8 cellular contexts compared by ENCODE assay signal in the genomic region with DNA sequence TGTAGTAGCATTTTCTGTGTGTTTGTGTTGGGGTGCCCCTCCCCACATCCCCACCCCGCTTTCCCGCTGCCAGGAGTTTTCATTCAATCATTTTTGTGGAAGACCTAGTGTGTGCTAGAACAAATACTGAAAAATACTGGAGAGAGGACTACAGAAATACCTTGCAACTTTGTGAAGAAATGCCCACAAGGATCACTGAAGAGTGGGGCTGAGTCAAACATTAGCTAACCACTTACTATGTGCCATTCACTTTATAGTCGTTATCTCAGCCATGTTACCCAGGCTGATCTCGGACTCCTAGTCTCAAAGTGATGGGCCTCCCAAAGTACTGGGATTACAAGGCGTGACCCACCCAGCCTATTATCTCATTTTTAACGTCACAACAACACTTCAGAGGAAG. TPM values are rescaled to one million over a fixed set of nuclear protein-coding genes. Genes with fewer than 3 reads are reported as not detected.
DNase-seq lines count a peak whose midpoint lies in the region; TF ChIP-seq lines count a peak whose summit lies in the region.

No MANE protein-coding gene starts in this region.

- no peak for DNase-seq in CD8-positive, alpha-beta memory T cell
- DNase-seq in neural progenitor cell (ENCODE audit: low spot score) (no peak), mucosa of gallbladder (ENCODE audit: low spot score) (no peak), NCI-H187 (lab: John Stamatoyannopoulos, UW) (no peak), DMS79 treated with DMSO at 0.1 percent for 48 hours (lab: John Stamatoyannopoulos, UW) (no peak), NCI-H2171 (lab: John Stamatoyannopoulos, UW) (no peak)

- H3K27me3 ChIP-seq in CD8-positive, alpha-beta memory T cell (ENCODE audit: insufficient read depth, low read length, poor library complexity, severe bottlenecking) = no peaks in the 10 kb centered on the region
- H3K27me3 ChIP-seq in KMS-11 (ENCODE audit: insufficient read depth, low read depth) (no peaks in the 10 kb centered on the region), neural progenitor cell (no peaks in the 10 kb centered on the region)

- H3K9me3 ChIP-seq in CD8-positive, alpha-beta memory T cell (ENCODE audit: low read length) = no peaks in the 10 kb centered on the region
- H3K9me3 ChIP-seq in neural progenitor cell (ENCODE audit: low read depth) = no peaks in the 10 kb centered on the region

- H3K4me2 ChIP-seq in KMS-11 (peak overlapping the region; percentile 37; the same call in 1 of the 2 replicates), neural progenitor cell (peak overlapping the region; percentile 69)

- H3K9me3 Mint-ChIP-seq in CD8-positive, alpha-beta memory T cell = no peaks in the 10 kb centered on the region
- H3K9me3 Mint-ChIP-seq in dendritic cell treated with granulocyte-macrophage colony-stimulating factor and Interleukin-4, amounts not matched to agents 40 ng/mL and 50 ng/mL, for 4 days = no peaks in the 10 kb centered on the region
- H3K9me3 Mint-ChIP-seq in neural progenitor cell = no peaks in the 10 kb centered on the region

- H3K4me3 ChIP-seq in CD8-positive, alpha-beta memory T cell (ENCODE audit: low read length) = peak overlapping the region; percentile 93
- H3K4me3 ChIP-seq in KMS-11 (IDR thresholded peaks at IDR 0.05; ENCODE audit: insufficient read depth, low read depth, low read length) (no peak overlapping the region), neural progenitor cell (peak overlapping the region; percentile 95)

- H3K79me2 ChIP-seq in KMS-11 (ENCODE audit: insufficient read depth, low read depth) (no peaks in the 10 kb centered on the region), neural progenitor cell (ENCODE audit: low read depth) (peaks cover 36% of the 10 kb centered on the region)

- H3F3A ChIP-seq in neural progenitor cell (ENCODE audit: low read depth) = peaks cover 5% of the 10 kb centered on the region

- H3K36me3 Mint-ChIP-seq in CD8-positive, alpha-beta memory T cell = peaks cover 0 to 28% (median 0%) of the 10 kb centered on the region in 3 donors
- peaks cover 13% of the 10 kb centered on the region for H3K36me3 Mint-ChIP-seq in dendritic cell treated with granulocyte-macrophage colony-stimulating factor and Interleukin-4, amounts not matched to agents 40 ng/mL and 50 ng/mL, for 4 days (ENCODE audit: low read depth)
- peaks cover 8% of the 10 kb centered on the region for H3K36me3 Mint-ChIP-seq in neural progenitor cell

- H3K9ac ChIP-seq in KMS-11 = no peak overlapping the region; the same call in 1 of the 2 replicates
- no peak overlapping the region for H3K9ac ChIP-seq in neural progenitor cell

- H3K4me1 ChIP-seq in CD8-positive, alpha-beta memory T cell (ENCODE audit: insufficient read depth, low read length) = peaks cover 21% of the 10 kb centered on the region
- H3K4me1 ChIP-seq in KMS-11 (ENCODE audit: low read depth, poor library complexity, severe bottlenecking) (peaks cover 11% of the 10 kb centered on the region), neural progenitor cell (peaks cover 6% of the 10 kb centered on the region)

- CTCF ChIA-PET in CD8-positive, alpha-beta memory T cell (lab: Charles Lee) = interaction anchor here (1.0 to 8.0 kb wide), 11 partner anchors 8 to 124 kb away, joined by 3 to 77 read pairs (median 4); a partner anchor contains a TSS

- peak overlapping the region; percentile 97 to 99 (median 99) for H3K4me3 Mint-ChIP-seq in CD8-positive, alpha-beta memory T cell
- H3K4me3 Mint-ChIP-seq in dendritic cell treated with granulocyte-macrophage colony-stimulating factor and Interleukin-4, amounts not matched to agents 40 ng/mL and 50 ng/mL, for 4 days = peak overlapping the region; percentile 85
- peak overlapping the region; percentile 97 for H3K4me3 Mint-ChIP-seq in neural progenitor cell

- intact Hi-C loops in dendritic cell treated with granulocyte-macrophage colony-stimulating factor and Interleukin-4, amounts not matched to agents 40 ng/mL and 50 ng/mL, for 4 days (cut with micrococcal nuclease) = no loop called here

- H3K27ac ChIP-seq in CD8-positive, alpha-beta memory T cell (ENCODE audit: low read depth, low read length) = peak overlapping the region; percentile 87
- H3K27ac ChIP-seq in KMS-11 (no peak overlapping the region), neural progenitor cell (no peak overlapping the region)

- H2AFZ ChIP-seq in KMS-11 (ENCODE audit: low read depth) (peak overlapping the region; percentile 88), neural progenitor cell (replicated peaks) (peak overlapping the region; percentile 54)

- peaks cover 12% of the 10 kb centered on the region for H3K36me3 ChIP-seq in CD8-positive, alpha-beta memory T cell (ENCODE audit: insufficient read depth, low read length)
- no peaks in the 10 kb centered on the region for H3K36me3 ChIP-seq in KMS-11 (ENCODE audit: insufficient read depth)
- no peaks in the 10 kb centered on the region for H3K36me3 ChIP-seq in neural progenitor cell

- TF ChIP-seq CTCF in KMS-11 (conservative IDR thresholded peaks at IDR 0.05; ENCODE audit: low read depth, low read length) (no peak), neural progenitor cell (IDR thresholded peaks at IDR 0.05) (no peak)

- H4K20me1 ChIP-seq in KMS-11 (ENCODE audit: insufficient read depth) (no peaks in the 10 kb centered on the region), neural progenitor cell (ENCODE audit: low read depth) (peaks cover 37% of the 10 kb centered on the region)

- H3K27ac Mint-ChIP-seq in CD8-positive, alpha-beta memory T cell = peak overlapping the region; percentile 86 to 98 (median 98)
- H3K27ac Mint-ChIP-seq in dendritic cell treated with granulocyte-macrophage colony-stimulating factor and Interleukin-4, amounts not matched to agents 40 ng/mL and 50 ng/mL, for 4 days = peak overlapping the region; percentile 94
- H3K27ac Mint-ChIP-seq in neural progenitor cell = peak overlapping the region; percentile 97

- H3K27me3 Mint-ChIP-seq in CD8-positive, alpha-beta memory T cell = no peaks in the 10 kb centered on the region
- no peaks in the 10 kb centered on the region for H3K27me3 Mint-ChIP-seq in dendritic cell treated with granulocyte-macrophage colony-stimulating factor and Interleukin-4, amounts not matched to agents 40 ng/mL and 50 ng/mL, for 4 days
- H3K27me3 Mint-ChIP-seq in neural progenitor cell (ENCODE audit: insufficient read depth, low read depth) = peaks cover 11% of the 10 kb centered on the region

- H3K4me1 Mint-ChIP-seq in CD8-positive, alpha-beta memory T cell = peaks cover 34 to 42% (median 39%) of the 10 kb centered on the region in 3 donors
- peaks cover 42% of the 10 kb centered on the region for H3K4me1 Mint-ChIP-seq in dendritic cell treated with granulocyte-macrophage colony-stimulating factor and Interleukin-4, amounts not matched to agents 40 ng/mL and 50 ng/mL, for 4 days (ENCODE audit: low read depth)
- H3K4me1 Mint-ChIP-seq in neural progenitor cell = peaks cover 31% of the 10 kb centered on the region

- POLR2A ChIA-PET in CD8-positive, alpha-beta memory T cell (lab: Charles Lee) = interaction anchor here (0.6 to 3.7 kb wide), 7 partner anchors 18 to 155 kb away, joined by 3 to 74 read pairs (median 4); a partner anchor contains a TSS

RNA-seq across cellular contexts. Expression of a gene that starts 0.6 kb away (rescaled TPM):
- 10 to 100 TPM; 47.2 to 48.7 TPM for total RNA-seq in CD8-positive, alpha-beta memory T cell
- polyA plus RNA-seq in CD8-positive, alpha-beta memory T cell = 37.6 TPM
- 32.7 and 69.5 TPM in 2 replicates for total RNA-seq in neural progenitor cell (ENCODE audit: low replicate concordance)
- total RNA-seq in mucosa of gallbladder = 53.1 TPM

RNA-seq across cellular contexts. Expression of a gene that starts 16.6 kb away (rescaled TPM):
- total RNA-seq in CD8-positive, alpha-beta memory T cell = under 1 TPM in 1 of 2 experiments, not detected in 1; 0.04 TPM
- not detected for polyA plus RNA-seq in CD8-positive, alpha-beta memory T cell
- total RNA-seq in neural progenitor cell (ENCODE audit: low replicate concordance) = 0.03 TPM in 1 of 2 replicates, not detected in the other
- 1.5 TPM for total RNA-seq in mucosa of gallbladder

RNA-seq across cellular contexts. Expression of a gene that starts 20.0 kb away (rescaled TPM):
- total RNA-seq in CD8-positive, alpha-beta memory T cell = 1,000 to 10,000 TPM; 2,435 to 2,464 TPM
- polyA plus RNA-seq in CD8-positive, alpha-beta memory T cell = 378 TPM
- total RNA-seq in neural progenitor cell (ENCODE audit: low replicate concordance) (2,741 and 4,208 TPM in 2 replicates), mucosa of gallbladder (361 TPM)

RNA-seq across cellular contexts. Expression of a gene that starts 41.4 kb away (rescaled TPM):
- total RNA-seq in CD8-positive, alpha-beta memory T cell = 10 to 100 TPM; 10.1 to 10.2 TPM
- 8.0 TPM for polyA plus RNA-seq in CD8-positive, alpha-beta memory T cell
- total RNA-seq in neural progenitor cell (ENCODE audit: low replicate concordance) (5.3 and 6.0 TPM in 2 replicates), mucosa of gallbladder (0.29 TPM)

RNA-seq across cellular contexts. Expression of a gene that starts 50.6 kb away (rescaled TPM):
- total RNA-seq in CD8-positive, alpha-beta memory T cell = 10 to 100 TPM; 79.4 to 79.7 TPM
- polyA plus RNA-seq in CD8-positive, alpha-beta memory T cell = 22.8 TPM
- total RNA-seq in neural progenitor cell (ENCODE audit: low replicate concordance) (19.0 and 31.3 TPM in 2 replicates), mucosa of gallbladder (104 TPM)
